ENCODE assay signal across 1 cellular context in genomic region chr6:57046332-57047256, GRCh38.
TF ChIP-seq lines count a peak whose summit lies in the region.
"Not testable (repeated sequence)": the region's sequence is repeated elsewhere in the genome, so short reads cannot be mapped to it uniquely, and the experiment has no call there.

Gene KIAA1586, plus strand, starts transcription at chr6:57046693. Its CDS starts 63 bp downstream, at chr6:57046756.

TF ChIP-seq in K562, 482 proteins besides CTCF, POLR2A, EP300 and RAD21 (continued from another document and continues in another):
- TF ChIP-seq, protein P1, sequence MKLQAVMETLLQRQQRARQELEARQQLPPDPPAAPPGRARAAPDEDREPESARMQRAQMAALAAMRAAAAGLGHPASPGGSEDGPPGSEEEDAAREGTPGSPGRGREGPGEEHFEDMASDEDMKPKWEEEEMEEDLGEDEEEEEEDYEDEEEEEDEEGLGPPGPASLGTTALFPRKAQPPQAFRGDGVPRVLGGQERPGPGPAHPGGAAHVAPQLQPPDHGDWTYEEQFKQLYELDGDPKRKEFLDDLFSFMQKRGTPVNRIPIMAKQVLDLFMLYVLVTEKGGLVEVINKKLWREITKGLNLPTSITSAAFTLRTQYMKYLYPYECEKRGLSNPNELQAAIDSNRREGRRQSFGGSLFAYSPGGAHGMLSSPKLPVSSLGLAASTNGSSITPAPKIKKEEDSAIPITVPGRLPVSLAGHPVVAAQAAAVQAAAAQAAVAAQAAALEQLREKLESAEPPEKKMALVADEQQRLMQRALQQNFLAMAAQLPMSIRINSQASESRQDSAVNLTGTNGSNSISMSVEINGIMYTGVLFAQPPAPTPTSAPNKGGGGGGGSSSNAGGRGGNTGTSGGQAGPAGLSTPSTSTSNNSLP (IDR thresholded peaks at IDR 0.05; ENCODE audit: borderline replicate concordance, low read depth, low read length): 0 out of 2 replicates have a peak, but pooled peaks have one; percentile 32
- peak; percentile 65 for TF ChIP-seq TBP (optimal IDR thresholded peaks at IDR 0.05; ENCODE audit: low read depth, low read length)
- TF ChIP-seq, protein P2, sequence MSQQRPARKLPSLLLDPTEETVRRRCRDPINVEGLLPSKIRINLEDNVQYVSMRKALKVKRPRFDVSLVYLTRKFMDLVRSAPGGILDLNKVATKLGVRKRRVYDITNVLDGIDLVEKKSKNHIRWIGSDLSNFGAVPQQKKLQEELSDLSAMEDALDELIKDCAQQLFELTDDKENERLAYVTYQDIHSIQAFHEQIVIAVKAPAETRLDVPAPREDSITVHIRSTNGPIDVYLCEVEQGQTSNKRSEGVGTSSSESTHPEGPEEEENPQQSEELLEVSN (IDR thresholded peaks at IDR 0.05; ENCODE audit: borderline replicate concordance in 1 of 2, extremely low read depth in 1 of 2, insufficient read depth in 1 of 2, insufficient read length in 1 of 2, low read depth in 1 of 2, low read length in 1 of 2, poor library complexity in 1 of 2, severe bottlenecking in 1 of 2): peak in 1 of 2 experiments; percentile 93
- TF ChIP-seq GTF2E2 (tag; IDR thresholded peaks at IDR 0.05): peak; percentile 65; the same call in 1 of the 2 replicates
- TF ChIP-seq ZNF644 (tag; IDR thresholded peaks at IDR 0.05; ENCODE audit: low read depth): 0 out of 2 replicates have a peak, but pooled peaks have one; percentile 43
- TF ChIP-seq, protein P3, sequence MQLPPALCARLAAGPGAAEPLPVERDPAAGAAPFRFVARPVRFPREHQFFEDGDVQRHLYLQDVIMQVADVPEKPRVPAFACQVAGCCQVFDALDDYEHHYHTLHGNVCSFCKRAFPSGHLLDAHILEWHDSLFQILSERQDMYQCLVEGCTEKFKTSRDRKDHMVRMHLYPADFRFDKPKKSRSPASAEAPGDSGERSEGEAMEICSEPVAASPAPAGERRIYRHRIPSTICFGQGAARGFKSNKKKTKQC (CRISPR knock-in tag; IDR thresholded peaks at IDR 0.05): peak; percentile 82; the same call in 1 of the 2 replicates
- TF ChIP-seq, protein P4, sequence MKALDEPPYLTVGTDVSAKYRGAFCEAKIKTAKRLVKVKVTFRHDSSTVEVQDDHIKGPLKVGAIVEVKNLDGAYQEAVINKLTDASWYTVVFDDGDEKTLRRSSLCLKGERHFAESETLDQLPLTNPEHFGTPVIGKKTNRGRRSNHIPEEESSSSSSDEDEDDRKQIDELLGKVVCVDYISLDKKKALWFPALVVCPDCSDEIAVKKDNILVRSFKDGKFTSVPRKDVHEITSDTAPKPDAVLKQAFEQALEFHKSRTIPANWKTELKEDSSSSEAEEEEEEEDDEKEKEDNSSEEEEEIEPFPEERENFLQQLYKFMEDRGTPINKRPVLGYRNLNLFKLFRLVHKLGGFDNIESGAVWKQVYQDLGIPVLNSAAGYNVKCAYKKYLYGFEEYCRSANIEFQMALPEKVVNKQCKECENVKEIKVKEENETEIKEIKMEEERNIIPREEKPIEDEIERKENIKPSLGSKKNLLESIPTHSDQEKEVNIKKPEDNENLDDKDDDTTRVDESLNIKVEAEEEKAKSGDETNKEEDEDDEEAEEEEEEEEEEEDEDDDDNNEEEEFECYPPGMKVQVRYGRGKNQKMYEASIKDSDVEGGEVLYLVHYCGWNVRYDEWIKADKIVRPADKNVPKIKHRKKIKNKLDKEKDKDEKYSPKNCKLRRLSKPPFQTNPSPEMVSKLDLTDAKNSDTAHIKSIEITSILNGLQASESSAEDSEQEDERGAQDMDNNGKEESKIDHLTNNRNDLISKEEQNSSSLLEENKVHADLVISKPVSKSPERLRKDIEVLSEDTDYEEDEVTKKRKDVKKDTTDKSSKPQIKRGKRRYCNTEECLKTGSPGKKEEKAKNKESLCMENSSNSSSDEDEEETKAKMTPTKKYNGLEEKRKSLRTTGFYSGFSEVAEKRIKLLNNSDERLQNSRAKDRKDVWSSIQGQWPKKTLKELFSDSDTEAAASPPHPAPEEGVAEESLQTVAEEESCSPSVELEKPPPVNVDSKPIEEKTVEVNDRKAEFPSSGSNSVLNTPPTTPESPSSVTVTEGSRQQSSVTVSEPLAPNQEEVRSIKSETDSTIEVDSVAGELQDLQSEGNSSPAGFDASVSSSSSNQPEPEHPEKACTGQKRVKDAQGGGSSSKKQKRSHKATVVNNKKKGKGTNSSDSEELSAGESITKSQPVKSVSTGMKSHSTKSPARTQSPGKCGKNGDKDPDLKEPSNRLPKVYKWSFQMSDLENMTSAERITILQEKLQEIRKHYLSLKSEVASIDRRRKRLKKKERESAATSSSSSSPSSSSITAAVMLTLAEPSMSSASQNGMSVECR (CRISPR knock-in tag; IDR thresholded peaks at IDR 0.05): peak; percentile 48; the same call in 1 of the 2 replicates
- TF ChIP-seq PHF20 (IDR thresholded peaks at IDR 0.05; ENCODE audit: partially characterized antibody): peak; percentile 13
- TF ChIP-seq TEAD2 (tag; IDR thresholded peaks at IDR 0.05): 0 out of 2 replicates have a peak, but pooled peaks have one; percentile 22
- TF ChIP-seq NFRKB (IDR thresholded peaks at IDR 0.05; ENCODE audit: low read depth): peak; percentile 89
- TF ChIP-seq ESRRA (IDR thresholded peaks at IDR 0.05; ENCODE audit: borderline replicate concordance, low read depth): peak; percentile 48; the same call in 1 of the 2 replicates
- TF ChIP-seq NFIC (IDR thresholded peaks at IDR 0.05): peak; percentile 47
- TF ChIP-seq SMAD4 (CRISPR knock-in tag; conservative IDR thresholded peaks at IDR 0.05): peak; percentile 72
- peak; percentile 43 for TF ChIP-seq CCNT2 (IDR thresholded peaks at IDR 0.05; ENCODE audit: borderline replicate concordance, extremely low read depth, insufficient read length, low read depth, low read length)
- peak; percentile 46 to 76 for TF ChIP-seq MAZ (CRISPR knock-in tag; conservative IDR thresholded peaks at IDR 0.05 in 1 of 2, IDR thresholded peaks at IDR 0.05 in 1 of 2)
- TF ChIP-seq, protein P5, sequence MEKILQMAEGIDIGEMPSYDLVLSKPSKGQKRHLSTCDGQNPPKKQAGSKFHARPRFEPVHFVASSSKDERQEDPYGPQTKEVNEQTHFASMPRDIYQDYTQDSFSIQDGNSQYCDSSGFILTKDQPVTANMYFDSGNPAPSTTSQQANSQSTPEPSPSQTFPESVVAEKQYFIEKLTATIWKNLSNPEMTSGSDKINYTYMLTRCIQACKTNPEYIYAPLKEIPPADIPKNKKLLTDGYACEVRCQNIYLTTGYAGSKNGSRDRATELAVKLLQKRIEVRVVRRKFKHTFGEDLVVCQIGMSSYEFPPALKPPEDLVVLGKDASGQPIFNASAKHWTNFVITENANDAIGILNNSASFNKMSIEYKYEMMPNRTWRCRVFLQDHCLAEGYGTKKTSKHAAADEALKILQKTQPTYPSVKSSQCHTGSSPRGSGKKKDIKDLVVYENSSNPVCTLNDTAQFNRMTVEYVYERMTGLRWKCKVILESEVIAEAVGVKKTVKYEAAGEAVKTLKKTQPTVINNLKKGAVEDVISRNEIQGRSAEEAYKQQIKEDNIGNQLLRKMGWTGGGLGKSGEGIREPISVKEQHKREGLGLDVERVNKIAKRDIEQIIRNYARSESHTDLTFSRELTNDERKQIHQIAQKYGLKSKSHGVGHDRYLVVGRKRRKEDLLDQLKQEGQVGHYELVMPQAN (IDR thresholded peaks at IDR 0.05; ENCODE audit: borderline replicate concordance): peak; percentile 27; the same call in 1 of the 2 replicates
- peak; percentile 75 for TF ChIP-seq MAX (CRISPR knock-in tag; IDR thresholded peaks at IDR 0.05)
- 0 out of 2 replicates have a peak, but pooled peaks have one; percentile 28 for TF ChIP-seq ZNF589 (CRISPR knock-in tag; IDR thresholded peaks at IDR 0.05; ENCODE audit: low read depth)
- peak; percentile 22; the same call in 1 of the 2 replicates for TF ChIP-seq TOE1 (IDR thresholded peaks at IDR 0.05; ENCODE audit: borderline replicate concordance)
- not testable (repeated sequence) for TF ChIP-seq TOE1 (CRISPR knock-in tag; IDR thresholded peaks at IDR 0.05; ENCODE audit: borderline replicate concordance, low read depth)
- TF ChIP-seq, protein P6, sequence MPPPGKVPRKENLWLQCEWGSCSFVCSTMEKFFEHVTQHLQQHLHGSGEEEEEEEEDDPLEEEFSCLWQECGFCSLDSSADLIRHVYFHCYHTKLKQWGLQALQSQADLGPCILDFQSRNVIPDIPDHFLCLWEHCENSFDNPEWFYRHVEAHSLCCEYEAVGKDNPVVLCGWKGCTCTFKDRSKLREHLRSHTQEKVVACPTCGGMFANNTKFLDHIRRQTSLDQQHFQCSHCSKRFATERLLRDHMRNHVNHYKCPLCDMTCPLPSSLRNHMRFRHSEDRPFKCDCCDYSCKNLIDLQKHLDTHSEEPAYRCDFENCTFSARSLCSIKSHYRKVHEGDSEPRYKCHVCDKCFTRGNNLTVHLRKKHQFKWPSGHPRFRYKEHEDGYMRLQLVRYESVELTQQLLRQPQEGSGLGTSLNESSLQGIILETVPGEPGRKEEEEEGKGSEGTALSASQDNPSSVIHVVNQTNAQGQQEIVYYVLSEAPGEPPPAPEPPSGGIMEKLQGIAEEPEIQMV (tag; conservative IDR thresholded peaks at IDR 0.05; ENCODE audit: low read depth): peak; percentile 94
- TF ChIP-seq, protein P7, sequence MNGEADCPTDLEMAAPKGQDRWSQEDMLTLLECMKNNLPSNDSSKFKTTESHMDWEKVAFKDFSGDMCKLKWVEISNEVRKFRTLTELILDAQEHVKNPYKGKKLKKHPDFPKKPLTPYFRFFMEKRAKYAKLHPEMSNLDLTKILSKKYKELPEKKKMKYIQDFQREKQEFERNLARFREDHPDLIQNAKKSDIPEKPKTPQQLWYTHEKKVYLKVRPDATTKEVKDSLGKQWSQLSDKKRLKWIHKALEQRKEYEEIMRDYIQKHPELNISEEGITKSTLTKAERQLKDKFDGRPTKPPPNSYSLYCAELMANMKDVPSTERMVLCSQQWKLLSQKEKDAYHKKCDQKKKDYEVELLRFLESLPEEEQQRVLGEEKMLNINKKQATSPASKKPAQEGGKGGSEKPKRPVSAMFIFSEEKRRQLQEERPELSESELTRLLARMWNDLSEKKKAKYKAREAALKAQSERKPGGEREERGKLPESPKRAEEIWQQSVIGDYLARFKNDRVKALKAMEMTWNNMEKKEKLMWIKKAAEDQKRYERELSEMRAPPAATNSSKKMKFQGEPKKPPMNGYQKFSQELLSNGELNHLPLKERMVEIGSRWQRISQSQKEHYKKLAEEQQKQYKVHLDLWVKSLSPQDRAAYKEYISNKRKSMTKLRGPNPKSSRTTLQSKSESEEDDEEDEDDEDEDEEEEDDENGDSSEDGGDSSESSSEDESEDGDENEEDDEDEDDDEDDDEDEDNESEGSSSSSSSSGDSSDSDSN (IDR thresholded peaks at IDR 0.05; ENCODE audit: borderline replicate concordance in 1 of 2, low read depth in 2 of 2, low read length in 2 of 2): peak; percentile 54 to 73; a peak in 1 of 4 replicates
- peak; percentile 68; the same call in 1 of the 2 replicates for TF ChIP-seq LCOR (CRISPR knock-in tag; IDR thresholded peaks at IDR 0.05)
- TF ChIP-seq ELF2 (CRISPR knock-in tag; IDR thresholded peaks at IDR 0.05): 0 out of 2 replicates have a peak, but pooled peaks have one; percentile 62
- peak in 1 of 2 experiments; percentile 18; a peak in 1 of 4 replicates for TF ChIP-seq SRF (CRISPR knock-in tag; IDR thresholded peaks at IDR 0.05)
- TF ChIP-seq OTX1 (CRISPR knock-in tag; IDR thresholded peaks at IDR 0.05): 0 out of 2 replicates have a peak, but pooled peaks have one; percentile 81
- TF ChIP-seq, protein P8, sequence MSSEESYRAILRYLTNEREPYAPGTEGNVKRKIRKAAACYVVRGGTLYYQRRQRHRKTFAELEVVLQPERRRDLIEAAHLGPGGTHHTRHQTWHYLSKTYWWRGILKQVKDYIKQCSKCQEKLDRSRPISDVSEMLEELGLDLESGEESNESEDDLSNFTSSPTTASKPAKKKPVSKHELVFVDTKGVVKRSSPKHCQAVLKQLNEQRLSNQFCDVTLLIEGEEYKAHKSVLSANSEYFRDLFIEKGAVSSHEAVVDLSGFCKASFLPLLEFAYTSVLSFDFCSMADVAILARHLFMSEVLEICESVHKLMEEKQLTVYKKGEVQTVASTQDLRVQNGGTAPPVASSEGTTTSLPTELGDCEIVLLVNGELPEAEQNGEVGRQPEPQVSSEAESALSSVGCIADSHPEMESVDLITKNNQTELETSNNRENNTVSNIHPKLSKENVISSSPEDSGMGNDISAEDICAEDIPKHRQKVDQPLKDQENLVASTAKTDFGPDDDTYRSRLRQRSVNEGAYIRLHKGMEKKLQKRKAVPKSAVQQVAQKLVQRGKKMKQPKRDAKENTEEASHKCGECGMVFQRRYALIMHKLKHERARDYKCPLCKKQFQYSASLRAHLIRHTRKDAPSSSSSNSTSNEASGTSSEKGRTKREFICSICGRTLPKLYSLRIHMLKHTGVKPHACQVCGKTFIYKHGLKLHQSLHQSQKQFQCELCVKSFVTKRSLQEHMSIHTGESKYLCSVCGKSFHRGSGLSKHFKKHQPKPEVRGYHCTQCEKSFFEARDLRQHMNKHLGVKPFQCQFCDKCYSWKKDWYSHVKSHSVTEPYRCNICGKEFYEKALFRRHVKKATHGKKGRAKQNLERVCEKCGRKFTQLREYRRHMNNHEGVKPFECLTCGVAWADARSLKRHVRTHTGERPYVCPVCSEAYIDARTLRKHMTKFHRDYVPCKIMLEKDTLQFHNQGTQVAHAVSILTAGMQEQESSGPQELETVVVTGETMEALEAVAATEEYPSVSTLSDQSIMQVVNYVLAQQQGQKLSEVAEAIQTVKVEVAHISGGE (CRISPR knock-in tag; IDR thresholded peaks at IDR 0.05): peak in 1 of 3 experiments; percentile 87; a peak in 2 of 6 replicates
- TF ChIP-seq CUX1 (CRISPR knock-in tag; IDR thresholded peaks at IDR 0.05): peak; percentile 60; the same call in 1 of the 2 replicates
